Comparison of ENCODE assay signal across 1 cellular context in the genomic region with DNA sequence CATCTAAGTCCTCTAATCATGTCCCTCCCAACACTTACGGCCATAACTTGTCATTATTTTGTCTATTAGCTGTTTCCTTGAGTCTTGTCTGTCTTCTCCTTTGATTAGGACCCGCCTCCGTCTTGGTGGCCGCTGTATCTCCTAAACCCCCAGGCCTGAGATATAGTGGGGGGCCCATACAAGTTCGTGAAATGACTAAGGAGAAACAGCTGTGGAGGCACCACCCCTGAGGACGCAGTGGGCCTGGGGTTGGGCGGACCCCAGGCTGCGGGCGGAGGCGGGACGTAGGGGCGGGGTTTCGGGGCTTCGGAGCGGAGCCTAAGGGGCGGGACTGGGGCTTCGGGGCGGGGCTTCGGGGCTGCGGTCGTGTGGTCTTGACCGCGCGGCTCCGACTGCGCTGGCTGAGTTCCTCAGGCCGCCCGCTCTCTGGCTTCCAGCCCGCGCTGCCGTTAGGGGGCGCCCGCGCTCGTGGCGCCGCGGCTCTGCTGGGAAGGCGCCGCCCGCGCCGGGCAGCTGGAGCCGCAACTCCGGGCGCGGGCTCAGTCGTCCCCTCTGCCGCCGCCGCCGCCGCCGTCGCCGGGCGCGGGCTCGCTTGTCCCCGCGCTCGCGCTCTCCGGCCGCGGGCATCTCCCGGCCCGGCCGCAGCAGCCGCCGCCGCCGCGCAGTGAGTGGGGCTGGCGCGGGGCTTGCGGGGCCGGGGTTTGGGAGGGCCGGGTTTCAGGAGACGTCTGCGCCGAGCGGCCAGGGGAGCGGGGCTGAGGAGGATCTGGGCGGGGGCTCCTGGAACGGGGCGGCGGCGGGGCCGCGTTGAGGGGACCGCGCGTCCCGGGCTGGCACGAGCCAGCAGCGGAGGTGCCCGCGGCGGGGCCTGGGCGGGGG.
TF ChIP-seq lines count a peak whose summit lies in the region.

A gene (plus strand): TSS at position 591 of the 879 bp plus-strand sequence. CDS start 6,660 bp downstream, outside the sequence.

TF ChIP-seq in HepG2, 621 proteins besides CTCF, POLR2A, EP300 and RAD21 (continued from another document and continues in another):
- TF ChIP-seq HCFC1 (IDR thresholded peaks at IDR 0.05; ENCODE audit: low read depth, low read length) (peak; percentile 26; the same call in 1 of the 2 replicates), SP5 (CRISPR knock-in tag; IDR thresholded peaks at IDR 0.05; ENCODE audit: borderline replicate concordance, low read depth) (no peak), KDM2A (CRISPR knock-in tag; IDR thresholded peaks at IDR 0.05; ENCODE audit: borderline replicate concordance, low read depth) (peak; percentile 47; the same call in 1 of the 2 replicates), MED1 (CRISPR knock-in tag; IDR thresholded peaks at IDR 0.05) (peak; percentile 79), ZSCAN31 (CRISPR knock-in tag; IDR thresholded peaks at IDR 0.05; ENCODE audit: low read depth) (0 out of 2 replicates have a peak, but pooled peaks have one; percentile 40), ZNF337 (CRISPR knock-in tag; IDR thresholded peaks at IDR 0.05; ENCODE audit: borderline replicate concordance, low read depth) (peak; percentile 24; the same call in 1 of the 2 replicates), RARA (CRISPR knock-in tag; IDR thresholded peaks at IDR 0.05) (peak; percentile 36; the same call in 1 of the 2 replicates), ZNF616 (CRISPR knock-in tag; IDR thresholded peaks at IDR 0.05; ENCODE audit: low read depth) (no peak), RXRB (CRISPR knock-in tag; IDR thresholded peaks at IDR 0.05; ENCODE audit: borderline replicate concordance) (0 out of 2 replicates have a peak, but pooled peaks have one; percentile 26), ZNF777 (CRISPR knock-in tag; IDR thresholded peaks at IDR 0.05) (no peak), ZNF329 (CRISPR knock-in tag; IDR thresholded peaks at IDR 0.05; ENCODE audit: low read depth) (0 out of 2 replicates have a peak, but pooled peaks have one; percentile 33), RBFOX2 (IDR thresholded peaks at IDR 0.05; ENCODE audit: low read depth, low read length) (peak; percentile 65), ZNF225 (CRISPR knock-in tag; IDR thresholded peaks at IDR 0.05) (no peak), HOXA5 (CRISPR knock-in tag; IDR thresholded peaks at IDR 0.05) (no peak), ZNF431 (CRISPR knock-in tag; IDR thresholded peaks at IDR 0.05; ENCODE audit: borderline replicate concordance, low read depth) (peak; percentile 22; the same call in 1 of the 2 replicates), ZNF430 (CRISPR knock-in tag; IDR thresholded peaks at IDR 0.05) (0 out of 2 replicates have a peak, but pooled peaks have one; percentile 36), EED (CRISPR knock-in tag; IDR thresholded peaks at IDR 0.05) (0 out of 2 replicates have a peak, but pooled peaks have one; percentile 42), DNMT3B (CRISPR knock-in tag; conservative IDR thresholded peaks at IDR 0.05) (no peak)
- TF ChIP-seq, protein P1, sequence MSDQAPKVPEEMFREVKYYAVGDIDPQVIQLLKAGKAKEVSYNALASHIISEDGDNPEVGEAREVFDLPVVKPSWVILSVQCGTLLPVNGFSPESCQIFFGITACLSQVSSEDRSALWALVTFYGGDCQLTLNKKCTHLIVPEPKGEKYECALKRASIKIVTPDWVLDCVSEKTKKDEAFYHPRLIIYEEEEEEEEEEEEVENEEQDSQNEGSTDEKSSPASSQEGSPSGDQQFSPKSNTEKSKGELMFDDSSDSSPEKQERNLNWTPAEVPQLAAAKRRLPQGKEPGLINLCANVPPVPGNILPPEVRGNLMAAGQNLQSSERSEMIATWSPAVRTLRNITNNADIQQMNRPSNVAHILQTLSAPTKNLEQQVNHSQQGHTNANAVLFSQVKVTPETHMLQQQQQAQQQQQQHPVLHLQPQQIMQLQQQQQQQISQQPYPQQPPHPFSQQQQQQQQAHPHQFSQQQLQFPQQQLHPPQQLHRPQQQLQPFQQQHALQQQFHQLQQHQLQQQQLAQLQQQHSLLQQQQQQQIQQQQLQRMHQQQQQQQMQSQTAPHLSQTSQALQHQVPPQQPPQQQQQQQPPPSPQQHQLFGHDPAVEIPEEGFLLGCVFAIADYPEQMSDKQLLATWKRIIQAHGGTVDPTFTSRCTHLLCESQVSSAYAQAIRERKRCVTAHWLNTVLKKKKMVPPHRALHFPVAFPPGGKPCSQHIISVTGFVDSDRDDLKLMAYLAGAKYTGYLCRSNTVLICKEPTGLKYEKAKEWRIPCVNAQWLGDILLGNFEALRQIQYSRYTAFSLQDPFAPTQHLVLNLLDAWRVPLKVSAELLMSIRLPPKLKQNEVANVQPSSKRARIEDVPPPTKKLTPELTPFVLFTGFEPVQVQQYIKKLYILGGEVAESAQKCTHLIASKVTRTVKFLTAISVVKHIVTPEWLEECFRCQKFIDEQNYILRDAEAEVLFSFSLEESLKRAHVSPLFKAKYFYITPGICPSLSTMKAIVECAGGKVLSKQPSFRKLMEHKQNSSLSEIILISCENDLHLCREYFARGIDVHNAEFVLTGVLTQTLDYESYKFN (CRISPR knock-in tag; conservative IDR thresholded peaks at IDR 0.05) = peak; percentile 20; the same call in 1 of the 2 replicates
- TF ChIP-seq, protein P2, sequence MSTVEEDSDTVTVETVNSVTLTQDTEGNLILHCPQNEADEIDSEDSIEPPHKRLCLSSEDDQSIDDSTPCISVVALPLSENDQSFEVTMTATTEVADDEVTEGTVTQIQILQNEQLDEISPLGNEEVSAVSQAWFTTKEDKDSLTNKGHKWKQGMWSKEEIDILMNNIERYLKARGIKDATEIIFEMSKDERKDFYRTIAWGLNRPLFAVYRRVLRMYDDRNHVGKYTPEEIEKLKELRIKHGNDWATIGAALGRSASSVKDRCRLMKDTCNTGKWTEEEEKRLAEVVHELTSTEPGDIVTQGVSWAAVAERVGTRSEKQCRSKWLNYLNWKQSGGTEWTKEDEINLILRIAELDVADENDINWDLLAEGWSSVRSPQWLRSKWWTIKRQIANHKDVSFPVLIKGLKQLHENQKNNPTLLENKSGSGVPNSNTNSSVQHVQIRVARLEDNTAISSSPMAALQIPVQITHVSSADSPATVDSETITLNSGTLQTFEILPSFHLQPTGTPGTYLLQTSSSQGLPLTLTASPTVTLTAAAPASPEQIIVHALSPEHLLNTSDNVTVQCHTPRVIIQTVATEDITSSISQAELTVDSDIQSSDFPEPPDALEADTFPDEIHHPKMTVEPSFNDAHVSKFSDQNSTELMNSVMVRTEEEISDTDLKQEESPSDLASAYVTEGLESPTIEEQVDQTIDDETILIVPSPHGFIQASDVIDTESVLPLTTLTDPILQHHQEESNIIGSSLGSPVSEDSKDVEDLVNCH (CRISPR knock-in tag; IDR thresholded peaks at IDR 0.05) = no peak
- TF ChIP-seq, protein P3, sequence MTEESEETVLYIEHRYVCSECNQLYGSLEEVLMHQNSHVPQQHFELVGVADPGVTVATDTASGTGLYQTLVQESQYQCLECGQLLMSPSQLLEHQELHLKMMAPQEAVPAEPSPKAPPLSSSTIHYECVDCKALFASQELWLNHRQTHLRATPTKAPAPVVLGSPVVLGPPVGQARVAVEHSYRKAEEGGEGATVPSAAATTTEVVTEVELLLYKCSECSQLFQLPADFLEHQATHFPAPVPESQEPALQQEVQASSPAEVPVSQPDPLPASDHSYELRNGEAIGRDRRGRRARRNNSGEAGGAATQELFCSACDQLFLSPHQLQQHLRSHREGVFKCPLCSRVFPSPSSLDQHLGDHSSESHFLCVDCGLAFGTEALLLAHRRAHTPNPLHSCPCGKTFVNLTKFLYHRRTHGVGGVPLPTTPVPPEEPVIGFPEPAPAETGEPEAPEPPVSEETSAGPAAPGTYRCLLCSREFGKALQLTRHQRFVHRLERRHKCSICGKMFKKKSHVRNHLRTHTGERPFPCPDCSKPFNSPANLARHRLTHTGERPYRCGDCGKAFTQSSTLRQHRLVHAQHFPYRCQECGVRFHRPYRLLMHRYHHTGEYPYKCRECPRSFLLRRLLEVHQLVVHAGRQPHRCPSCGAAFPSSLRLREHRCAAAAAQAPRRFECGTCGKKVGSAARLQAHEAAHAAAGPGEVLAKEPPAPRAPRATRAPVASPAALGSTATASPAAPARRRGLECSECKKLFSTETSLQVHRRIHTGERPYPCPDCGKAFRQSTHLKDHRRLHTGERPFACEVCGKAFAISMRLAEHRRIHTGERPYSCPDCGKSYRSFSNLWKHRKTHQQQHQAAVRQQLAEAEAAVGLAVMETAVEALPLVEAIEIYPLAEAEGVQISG (CRISPR knock-in tag; IDR thresholded peaks at IDR 0.05) = peak; percentile 74
- TF ChIP-seq, protein P4, sequence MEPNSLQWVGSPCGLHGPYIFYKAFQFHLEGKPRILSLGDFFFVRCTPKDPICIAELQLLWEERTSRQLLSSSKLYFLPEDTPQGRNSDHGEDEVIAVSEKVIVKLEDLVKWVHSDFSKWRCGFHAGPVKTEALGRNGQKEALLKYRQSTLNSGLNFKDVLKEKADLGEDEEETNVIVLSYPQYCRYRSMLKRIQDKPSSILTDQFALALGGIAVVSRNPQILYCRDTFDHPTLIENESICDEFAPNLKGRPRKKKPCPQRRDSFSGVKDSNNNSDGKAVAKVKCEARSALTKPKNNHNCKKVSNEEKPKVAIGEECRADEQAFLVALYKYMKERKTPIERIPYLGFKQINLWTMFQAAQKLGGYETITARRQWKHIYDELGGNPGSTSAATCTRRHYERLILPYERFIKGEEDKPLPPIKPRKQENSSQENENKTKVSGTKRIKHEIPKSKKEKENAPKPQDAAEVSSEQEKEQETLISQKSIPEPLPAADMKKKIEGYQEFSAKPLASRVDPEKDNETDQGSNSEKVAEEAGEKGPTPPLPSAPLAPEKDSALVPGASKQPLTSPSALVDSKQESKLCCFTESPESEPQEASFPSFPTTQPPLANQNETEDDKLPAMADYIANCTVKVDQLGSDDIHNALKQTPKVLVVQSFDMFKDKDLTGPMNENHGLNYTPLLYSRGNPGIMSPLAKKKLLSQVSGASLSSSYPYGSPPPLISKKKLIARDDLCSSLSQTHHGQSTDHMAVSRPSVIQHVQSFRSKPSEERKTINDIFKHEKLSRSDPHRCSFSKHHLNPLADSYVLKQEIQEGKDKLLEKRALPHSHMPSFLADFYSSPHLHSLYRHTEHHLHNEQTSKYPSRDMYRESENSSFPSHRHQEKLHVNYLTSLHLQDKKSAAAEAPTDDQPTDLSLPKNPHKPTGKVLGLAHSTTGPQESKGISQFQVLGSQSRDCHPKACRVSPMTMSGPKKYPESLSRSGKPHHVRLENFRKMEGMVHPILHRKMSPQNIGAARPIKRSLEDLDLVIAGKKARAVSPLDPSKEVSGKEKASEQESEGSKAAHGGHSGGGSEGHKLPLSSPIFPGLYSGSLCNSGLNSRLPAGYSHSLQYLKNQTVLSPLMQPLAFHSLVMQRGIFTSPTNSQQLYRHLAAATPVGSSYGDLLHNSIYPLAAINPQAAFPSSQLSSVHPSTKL (CRISPR knock-in tag; IDR thresholded peaks at IDR 0.05) = peak; percentile 51
- TF ChIP-seq, protein P5, sequence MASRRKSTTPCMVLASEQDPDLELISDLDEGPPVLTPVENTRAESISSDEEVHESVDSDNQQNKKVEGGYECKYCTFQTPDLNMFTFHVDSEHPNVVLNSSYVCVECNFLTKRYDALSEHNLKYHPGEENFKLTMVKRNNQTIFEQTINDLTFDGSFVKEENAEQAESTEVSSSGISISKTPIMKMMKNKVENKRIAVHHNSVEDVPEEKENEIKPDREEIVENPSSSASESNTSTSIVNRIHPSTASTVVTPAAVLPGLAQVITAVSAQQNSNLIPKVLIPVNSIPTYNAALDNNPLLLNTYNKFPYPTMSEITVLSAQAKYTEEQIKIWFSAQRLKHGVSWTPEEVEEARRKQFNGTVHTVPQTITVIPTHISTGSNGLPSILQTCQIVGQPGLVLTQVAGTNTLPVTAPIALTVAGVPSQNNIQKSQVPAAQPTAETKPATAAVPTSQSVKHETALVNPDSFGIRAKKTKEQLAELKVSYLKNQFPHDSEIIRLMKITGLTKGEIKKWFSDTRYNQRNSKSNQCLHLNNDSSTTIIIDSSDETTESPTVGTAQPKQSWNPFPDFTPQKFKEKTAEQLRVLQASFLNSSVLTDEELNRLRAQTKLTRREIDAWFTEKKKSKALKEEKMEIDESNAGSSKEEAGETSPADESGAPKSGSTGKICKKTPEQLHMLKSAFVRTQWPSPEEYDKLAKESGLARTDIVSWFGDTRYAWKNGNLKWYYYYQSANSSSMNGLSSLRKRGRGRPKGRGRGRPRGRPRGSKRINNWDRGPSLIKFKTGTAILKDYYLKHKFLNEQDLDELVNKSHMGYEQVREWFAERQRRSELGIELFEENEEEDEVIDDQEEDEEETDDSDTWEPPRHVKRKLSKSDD (CRISPR knock-in tag; IDR thresholded peaks at IDR 0.05; ENCODE audit: low read depth) = no peak
- TF ChIP-seq, protein P6, sequence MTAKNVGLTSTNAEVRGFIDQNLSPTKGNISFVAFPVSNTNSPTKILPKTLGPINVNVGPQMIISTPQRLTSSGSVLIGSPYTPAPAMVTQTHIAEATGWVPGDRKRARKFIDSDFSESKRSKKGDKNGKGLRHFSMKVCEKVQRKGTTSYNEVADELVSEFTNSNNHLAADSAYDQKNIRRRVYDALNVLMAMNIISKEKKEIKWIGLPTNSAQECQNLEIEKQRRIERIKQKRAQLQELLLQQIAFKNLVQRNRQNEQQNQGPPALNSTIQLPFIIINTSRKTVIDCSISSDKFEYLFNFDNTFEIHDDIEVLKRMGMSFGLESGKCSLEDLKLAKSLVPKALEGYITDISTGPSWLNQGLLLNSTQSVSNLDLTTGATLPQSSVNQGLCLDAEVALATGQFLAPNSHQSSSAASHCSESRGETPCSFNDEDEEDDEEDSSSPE (CRISPR knock-in tag; IDR thresholded peaks at IDR 0.05) = 0 out of 2 replicates have a peak, but pooled peaks have one; percentile 37
- TF ChIP-seq, protein P7, sequence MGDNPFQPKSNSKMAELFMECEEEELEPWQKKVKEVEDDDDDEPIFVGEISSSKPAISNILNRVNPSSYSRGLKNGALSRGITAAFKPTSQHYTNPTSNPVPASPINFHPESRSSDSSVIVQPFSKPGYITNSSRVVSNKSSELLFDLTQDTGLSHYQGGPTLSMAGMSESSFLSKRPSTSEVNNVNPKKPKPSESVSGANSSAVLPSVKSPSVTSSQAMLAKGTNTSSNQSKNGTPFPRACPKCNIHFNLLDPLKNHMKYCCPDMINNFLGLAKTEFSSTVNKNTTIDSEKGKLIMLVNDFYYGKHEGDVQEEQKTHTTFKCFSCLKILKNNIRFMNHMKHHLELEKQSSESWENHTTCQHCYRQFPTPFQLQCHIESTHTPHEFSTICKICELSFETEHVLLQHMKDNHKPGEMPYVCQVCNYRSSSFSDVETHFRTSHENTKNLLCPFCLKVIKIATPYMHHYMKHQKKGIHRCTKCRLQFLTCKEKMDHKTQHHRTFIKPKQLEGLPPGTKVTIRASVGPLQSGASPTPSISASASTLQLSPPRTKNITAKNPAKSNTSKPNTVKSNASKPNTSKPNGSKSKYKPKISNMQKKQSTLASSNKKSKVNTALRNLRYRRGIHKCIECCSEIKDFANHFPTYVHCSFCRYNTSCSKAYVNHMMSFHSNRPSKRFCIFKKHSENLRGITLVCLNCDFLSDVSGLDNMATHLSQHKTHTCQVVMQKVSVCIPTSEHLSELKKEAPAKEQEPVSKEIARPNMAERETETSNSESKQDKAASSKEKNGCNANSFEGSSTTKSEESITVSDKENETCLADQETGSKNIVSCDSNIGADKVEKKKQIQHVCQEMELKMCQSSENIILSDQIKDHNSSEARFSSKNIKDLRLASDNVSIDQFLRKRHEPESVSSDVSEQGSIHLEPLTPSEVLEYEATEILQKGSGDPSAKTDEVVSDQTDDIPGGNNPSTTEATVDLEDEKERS (CRISPR knock-in tag; IDR thresholded peaks at IDR 0.05) = 0 out of 2 replicates have a peak, but pooled peaks have one; percentile 4
- TF ChIP-seq, protein P8, sequence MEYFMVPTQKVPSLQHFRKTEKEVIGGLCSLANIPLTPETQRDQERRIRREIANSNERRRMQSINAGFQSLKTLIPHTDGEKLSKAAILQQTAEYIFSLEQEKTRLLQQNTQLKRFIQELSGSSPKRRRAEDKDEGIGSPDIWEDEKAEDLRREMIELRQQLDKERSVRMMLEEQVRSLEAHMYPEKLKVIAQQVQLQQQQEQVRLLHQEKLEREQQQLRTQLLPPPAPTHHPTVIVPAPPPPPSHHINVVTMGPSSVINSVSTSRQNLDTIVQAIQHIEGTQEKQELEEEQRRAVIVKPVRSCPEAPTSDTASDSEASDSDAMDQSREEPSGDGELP (IDR thresholded peaks at IDR 0.05; ENCODE audit: borderline replicate concordance, low read depth) = peak; percentile 62; the same call in 1 of the 2 replicates
